Comparison of ENCODE assay signal across 9 cellular contexts in the genomic region with DNA sequence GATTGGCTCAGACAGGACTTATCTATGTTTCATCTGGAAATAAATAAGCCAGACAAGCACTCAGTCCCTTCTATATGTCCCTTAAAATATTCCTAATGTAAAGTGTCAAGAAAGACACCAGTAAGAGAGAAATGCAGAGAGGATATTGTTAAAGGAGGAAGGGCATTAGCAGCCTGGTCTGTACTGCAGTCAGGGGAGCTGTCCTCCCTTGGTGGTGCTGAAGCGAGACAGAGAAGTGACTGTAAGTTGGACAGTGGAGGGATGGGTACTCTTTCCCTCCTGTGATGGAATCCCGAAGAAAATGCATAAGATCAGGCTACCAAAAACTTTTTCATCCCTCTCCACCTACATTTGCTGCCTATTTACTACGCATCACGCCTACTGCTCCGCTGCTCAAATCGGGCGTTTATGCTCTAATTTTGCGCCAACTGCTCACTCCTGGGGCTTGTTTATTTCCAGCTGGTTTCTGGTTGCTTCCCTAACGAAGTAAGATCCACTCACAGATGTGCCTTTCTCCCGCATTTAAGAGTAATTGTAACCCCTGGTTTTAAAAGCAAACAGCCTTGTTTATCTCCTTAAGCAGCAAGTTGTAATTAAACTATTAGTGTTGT. TPM values are rescaled to one million over a fixed set of nuclear protein-coding genes. Genes with fewer than 3 reads are reported as not detected.
DNase-seq lines count a peak whose midpoint lies in the region; ATAC-seq and TF ChIP-seq lines count a peak whose summit lies in the region.
"Had no signal": no experiment of that assay in that cellular context is flagged by ENCODE, and none has a peak within 500 bp of the region (broad histone marks: within the 10 kb centered on the region; RNA-seq: fewer than 3 reads in every experiment).

No MANE protein-coding gene starts in this region.

- no peak overlapping the region for H3K27ac Mint-ChIP-seq in Calu3 (ENCODE audit: unreplicated experiment)
- no peak overlapping the region for H3K27ac Mint-ChIP-seq in stimulated activated naive B cell treated with anti-CD40 and anti-IgM and Interleukin-4, amounts not matched to agents 10 μg/mL and 1 μg/mL and 100 μg/mL, for 72 hours
- H3K27ac Mint-ChIP-seq: activated naive CD8-positive, alpha-beta T cell had no signal

- H3K36me3 ChIP-seq in heart right ventricle: no peaks in the 10 kb centered on the region

- peaks cover 55% of the 10 kb centered on the region for H3K27me3 Mint-ChIP-seq in Calu3 (ENCODE audit: unreplicated experiment)
- H3K27me3 Mint-ChIP-seq in stimulated activated naive B cell treated with anti-CD40 and anti-IgM and Interleukin-4, amounts not matched to agents 10 μg/mL and 1 μg/mL and 100 μg/mL, for 72 hours: peaks cover 33 to 58% of the 10 kb centered on the region in 2 donors

- H3K27ac ChIP-seq in heart right ventricle: no peak overlapping the region

- DNase-seq in Calu3 (peak; percentile 59), heart right ventricle (peak; percentile 43 to 46), DMS153 treated with DMSO at 0.1 percent for 48 hours (lab: John Stamatoyannopoulos, UW; ENCODE audit: unreplicated experiment) (no peak), NCI-H2196 treated with DMSO at 0.1 percent for 48 hours (lab: John Stamatoyannopoulos, UW; ENCODE audit: unreplicated experiment) (no peak)
- DNase-seq in Jurkat, Clone E6-1 (ENCODE audit: low read depth, low spot score): peak; percentile 25
- DNase-seq in activated CD8-positive, alpha-beta memory T cell treated with anti-CD3 and anti-CD28 coated beads, Interleukin-2, amount 50 U/mL, for 4 hours: peak; percentile 19
- peak; percentile 43 to 53 for DNase-seq in stimulated activated CD4-positive, alpha-beta T cell treated with anti-CD3 and anti-CD28 coated beads, Interleukin-2, amount 100 ng/mL, for 24 hours
- DNase-seq in stimulated activated naive B cell treated with anti-CD40 and anti-IgM and Interleukin-4, amounts not matched to agents 10 μg/mL and 1 μg/mL and 100 μg/mL, for 72 hours: no peak

- H3K4me3 Mint-ChIP-seq in Calu3 (ENCODE audit: low read depth, unreplicated experiment): no peak overlapping the region
- no peak overlapping the region for H3K4me3 Mint-ChIP-seq in stimulated activated naive B cell treated with anti-CD40 and anti-IgM and Interleukin-4, amounts not matched to agents 10 μg/mL and 1 μg/mL and 100 μg/mL, for 72 hours
- H3K4me3 Mint-ChIP-seq: activated naive CD8-positive, alpha-beta T cell had no signal

- peak in 3 of 8 donors; percentile 52 to 65 (median 59) for ATAC-seq in heart right ventricle
- no peak for ATAC-seq in stimulated activated naive B cell treated with anti-CD40 and anti-IgM and Interleukin-4, amounts not matched to agents 10 μg/mL and 1 μg/mL and 100 μg/mL, for 72 hours (replicated peaks)

- no peak for TF ChIP-seq CTCF in Calu3 (IDR thresholded peaks at IDR 0.05; ENCODE audit: unreplicated experiment)
- TF ChIP-seq CTCF in heart right ventricle (IDR thresholded peaks at IDR 0.05): no peak

- peaks cover 0 to 8% (median 0%) of the 10 kb centered on the region in 9 donors for H3K4me1 ChIP-seq in heart right ventricle

- H3K4me3 ChIP-seq in Jurkat, Clone E6-1 (ENCODE audit: low read length): no peak overlapping the region
- no peak overlapping the region for H3K4me3 ChIP-seq in heart right ventricle

- intact Hi-C loops in Calu3 (cut with micrococcal nuclease; ENCODE audit: unreplicated experiment): no loop called here
- intact Hi-C loops in heart right ventricle (cut with DNase I): no loop called here

- H3K9me3 Mint-ChIP-seq in Calu3 (ENCODE audit: low read depth, unreplicated experiment): no peaks in the 10 kb centered on the region
- H3K9me3 Mint-ChIP-seq in stimulated activated naive B cell treated with anti-CD40 and anti-IgM and Interleukin-4, amounts not matched to agents 10 μg/mL and 1 μg/mL and 100 μg/mL, for 72 hours: peaks cover 0 to 8% of the 10 kb centered on the region in 2 donors

- H3K27me3 ChIP-seq in heart right ventricle: peaks cover 4 to 62% (median 50%) of the 10 kb centered on the region in 7 donors

- peaks cover 0 to 6% (median 0%) of the 10 kb centered on the region in 11 donors for H3K9me3 ChIP-seq in heart right ventricle

- no peaks in the 10 kb centered on the region for H3K36me3 Mint-ChIP-seq in Calu3 (ENCODE audit: insufficient read depth, unreplicated experiment)
- H3K36me3 Mint-ChIP-seq in stimulated activated naive B cell treated with anti-CD40 and anti-IgM and Interleukin-4, amounts not matched to agents 10 μg/mL and 1 μg/mL and 100 μg/mL, for 72 hours: peaks cover 0 to 2% of the 10 kb centered on the region in 2 donors

- BruUV-seq in Calu3 (replicated peaks; lab: Mats Ljungman, UMichigan): no TSS peak

- CTCF ChIA-PET in Calu3 (lab: Charles Lee): interaction anchor here (0.6 kb wide), 1 partner anchor 516 kb away, joined by 4 read pairs; no protein-coding TSS in a partner anchor

- no peaks in the 10 kb centered on the region for H3K4me1 Mint-ChIP-seq in Calu3 (ENCODE audit: low read depth, unreplicated experiment)
- H3K4me1 Mint-ChIP-seq in stimulated activated naive B cell treated with anti-CD40 and anti-IgM and Interleukin-4, amounts not matched to agents 10 μg/mL and 1 μg/mL and 100 μg/mL, for 72 hours: peaks cover 0 to 5% of the 10 kb centered on the region in 2 donors

- WGBS in heart right ventricle, 2 donors: 29 to 32% methylated on average over 10 of the region's 10 CpGs

RNA-seq across cellular contexts. Expression of a gene that starts 35.2 kb away (rescaled TPM):
- total RNA-seq in Calu3 (2022) (0.21 TPM in 1 of 2 replicates, not detected in the other), heart right ventricle (100 to 1,000 TPM in 5 of 10 donors, 10 to 100 TPM in 5; 66.3 to 150 (median 95.0) TPM)
- 1.2 TPM for polyA plus RNA-seq in Jurkat, Clone E6-1 (2012; ENCODE audit: insufficient read depth, insufficient read length)
- 10 to 100 TPM in 1 of 2 donors, 1 to 10 TPM in 1; 6.3 to 17.0 TPM for polyA plus RNA-seq in heart right ventricle

Comparison
In these comparisons a context has a peak if more than half of its experiments do, and no peak if none do; other contexts are left out.
1. DNase-seq: peak in Calu3 (single experiment), Jurkat, Clone E6-1 (single experiment), activated CD8-positive, alpha-beta memory T cell treated with anti-CD3 and anti-CD28 coated beads, Interleukin-2, amount 50 U/mL, for 4 hours (single experiment), heart right ventricle (2 of 2) and stimulated activated CD4-positive, alpha-beta T cell treated with anti-CD3 and anti-CD28 coated beads, Interleukin-2, amount 100 ng/mL, for 24 hours (2 of 2); none in stimulated activated naive B cell treated with anti-CD40 and anti-IgM and Interleukin-4, amounts not matched to agents 10 μg/mL and 1 μg/mL and 100 μg/mL, for 72 hours (single experiment), DMS153 treated with DMSO at 0.1 percent for 48 hours (single experiment) and NCI-H2196 treated with DMSO at 0.1 percent for 48 hours (single experiment).
2. RNA of a gene that starts 35.2 kb away (total RNA-seq): 66.3 to 150 TPM in heart right ventricle; 0.21 TPM in Calu3; every median in the first group is over 10 times any median in the second.